Comparison of ENCODE assay signal across 13 cellular contexts in the genomic region with DNA sequence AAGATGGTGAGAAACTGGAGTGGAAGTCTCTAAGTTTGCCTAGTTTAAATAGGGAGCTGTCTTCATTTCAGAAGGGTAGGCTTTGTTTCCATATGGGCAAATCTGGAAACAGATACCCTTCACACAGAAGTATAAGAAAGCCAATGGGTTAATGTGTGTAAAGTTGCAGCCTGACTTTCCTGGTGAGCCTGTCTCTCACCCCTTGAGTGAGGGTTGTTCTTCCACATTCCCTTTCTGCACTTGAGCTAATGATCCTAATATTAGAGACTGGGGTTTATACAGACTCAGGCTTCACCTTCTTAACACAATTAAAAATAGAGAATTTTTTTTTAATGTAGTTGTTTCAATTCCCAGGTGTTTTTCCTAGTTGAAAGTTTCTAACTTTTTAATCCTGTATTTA.
"Had no signal": no experiment of that assay in that cellular context is flagged by ENCODE, and none has a peak within 500 bp of the region (broad histone marks: within the 10 kb centered on the region; RNA-seq: fewer than 3 reads in every experiment).

No MANE protein-coding gene starts in this region.

- H3K4me3 ChIP-seq: gastroesophageal sphincter had no signal

- DNase-seq: activated CD4-positive, alpha-beta T cell treated with anti-CD3 and anti-CD28 coated beads, Interleukin-2, amount 50 U/mL, for 4 hours; activated naive CD4-positive, alpha-beta T cell; activated T-cell treated with anti-CD3 and anti-CD28 coated beads, Interleukin-2, amount 50 U/mL, for 48 hours; central memory CD4-positive, alpha-beta T cell; cortex of kidney; effector CD8-positive, alpha-beta T cell; kidney; naive B cell; right cardiac atrium; stimulated activated naive CD4-positive, alpha-beta T cell treated with Interleukin-2 at 50 U/mL for 16 hours; T-helper 2 cell had no signal

- H3K9me3 Mint-ChIP-seq: naive B cell had no signal

- H3K27me3 ChIP-seq: gastroesophageal sphincter had no signal

- ATAC-seq: activated CD4-positive, CD25-positive, alpha-beta regulatory T cell treated with anti-CD3 and anti-CD28 coated beads, Interleukin-2, amount 50 U/mL, for 24 hours; gastroesophageal sphincter had no signal

- H3K9me3 ChIP-seq: gastroesophageal sphincter had no signal

- H3K27me3 Mint-ChIP-seq: naive B cell had no signal
